ENCODE assay signal across 7 cellular contexts in genomic region chr17:40399185-40399584, GRCh38.
DNase-seq lines count a peak whose midpoint lies in the region; ATAC-seq and TF ChIP-seq lines count a peak whose summit lies in the region.

No MANE protein-coding gene starts in this region.

- no peaks in the 10 kb centered on the region for H3K79me2 ChIP-seq in parathyroid adenoma

- peak; percentile 59 for TF ChIP-seq CTCF in fibroblast of pulmonary artery (IDR thresholded peaks at IDR 0.05; ENCODE audit: low read length, missing control alignments)
- peak; percentile 53 for TF ChIP-seq CTCF in parathyroid adenoma (IDR thresholded peaks at IDR 0.05)

- no peaks in the 10 kb centered on the region for H3K27me3 ChIP-seq in parathyroid adenoma (ENCODE audit: control insufficient read depth, insufficient read depth, low read length)

- H3K27ac ChIP-seq in parathyroid adenoma = no peak overlapping the region

- H3K9me3 ChIP-seq in parathyroid adenoma (ENCODE audit: control insufficient read depth, low read length) = no peaks in the 10 kb centered on the region

- no peak overlapping the region for H3K9ac ChIP-seq in parathyroid adenoma

- in situ Hi-C loops in KBM-7 (cut with MboI; ENCODE audit: low pct_unique_long_range_greater_than_20kb, low sequenced_read_pairs) = no loop called here

- H3K4me2 ChIP-seq in parathyroid adenoma (ENCODE audit: low read length) = no peak overlapping the region

- ATAC-seq in GM21360 (IDR thresholded peaks at IDR 0.05; ENCODE audit: unreplicated experiment) = no peak
- no peak for ATAC-seq in GM18870 (IDR thresholded peaks at IDR 0.05; ENCODE audit: unreplicated experiment)

- H3K36me3 ChIP-seq in parathyroid adenoma (ENCODE audit: control insufficient read depth, insufficient read depth, low read length) = no peaks in the 10 kb centered on the region

- H3K4me3 ChIP-seq in fibroblast of pulmonary artery (replicated peaks; ENCODE audit: low read depth, low read length) = no peak overlapping the region
- H3K4me3 ChIP-seq in parathyroid adenoma (ENCODE audit: low read depth, low read length) = no peak overlapping the region

- no peaks in the 10 kb centered on the region for H3K4me1 ChIP-seq in parathyroid adenoma

- no peak overlapping the region for H2AFZ ChIP-seq in parathyroid adenoma

- DNase-seq in EH (ENCODE audit: low read depth) (peak; percentile 70), KBM-7 (peak; percentile 74), SW480 (ENCODE audit: low spot score) (peak; percentile 71), fibroblast of pulmonary artery (ENCODE audit: low read depth) (peak; percentile 80)
